Comparison of ENCODE assay signal across 19 cellular contexts in genomic region chr5:169772256-169772655, GRCh38.
"Had no signal": no experiment of that assay in that cellular context is flagged by ENCODE, and none has a peak within 500 bp of the region (broad histone marks: within the 10 kb centered on the region; RNA-seq: fewer than 3 reads in every experiment).

No MANE protein-coding gene starts in this region.

- H3K27me3 ChIP-seq: colonic mucosa, heart left ventricle, neutrophil, testis, upper lobe of right lung, vagina had no signal

- H3K36me3 ChIP-seq: colonic mucosa, esophagus squamous epithelium, tibial nerve, upper lobe of right lung, vagina had no signal

- H3K4me2 ChIP-seq: smooth muscle cell had no signal

- H3K9me3 Mint-ChIP-seq: naive thymus-derived CD4-positive, alpha-beta T cell; stimulated activated naive CD8-positive, alpha-beta T cell treated with anti-CD3 and anti-CD28 coated beads, Interleukin-15, amount 100 ng/mL, for 72 hours had no signal

- H3K4me1 ChIP-seq: colonic mucosa, esophagus squamous epithelium, tibial nerve, upper lobe of right lung, vagina had no signal

- H3K4me3 Mint-ChIP-seq: naive thymus-derived CD4-positive, alpha-beta T cell; stimulated activated naive CD8-positive, alpha-beta T cell treated with anti-CD3 and anti-CD28 coated beads, Interleukin-15, amount 100 ng/mL, for 72 hours had no signal

- H3K9me3 ChIP-seq: colonic mucosa, esophagus squamous epithelium, heart left ventricle, neutrophil, testis, tibial nerve, upper lobe of right lung, vagina had no signal

- H3K27me3 Mint-ChIP-seq: naive thymus-derived CD4-positive, alpha-beta T cell; stimulated activated naive CD8-positive, alpha-beta T cell treated with anti-CD3 and anti-CD28 coated beads, Interleukin-15, amount 100 ng/mL, for 72 hours had no signal

- H3K27ac ChIP-seq: colonic mucosa, esophagus squamous epithelium, heart left ventricle, neutrophil, testis, tibial nerve, upper lobe of right lung, vagina had no signal

- DNase-seq: colonic mucosa; dermis blood vessel endothelial cell; esophagus squamous epithelium; foreskin melanocyte; heart left ventricle; hippocampal formation; left colon; left ventricle myocardium superior; naive thymus-derived CD4-positive, alpha-beta T cell; right cardiac atrium; stimulated activated CD4-positive, alpha-beta T cell treated with anti-CD3 and anti-CD28 coated beads, Interleukin-2, amount 100 ng/mL, for 48 hours; stimulated activated naive CD8-positive, alpha-beta T cell treated with anti-CD3 and anti-CD28 coated beads, Interleukin-15, amount 100 ng/mL, for 72 hours; testis; upper lobe of right lung had no signal

- H3K4me3 ChIP-seq: colonic mucosa, esophagus squamous epithelium, heart left ventricle, lung, smooth muscle cell, testis, tibial nerve, upper lobe of right lung, vagina had no signal
